Comparison of ENCODE assay signal across 8 cellular contexts in genomic region chr6:47476794-47477496, GRCh38. TPM values are rescaled to one million over a fixed set of nuclear protein-coding genes. Genes with fewer than 3 reads are reported as not detected.
DNase-seq lines count a peak whose midpoint lies in the region; ATAC-seq and TF ChIP-seq lines count a peak whose summit lies in the region.

No MANE protein-coding gene starts in this region.

- CTCF ChIA-PET in RWPE1 (lab: Yijun Ruan, JAX): interaction anchor here (0.6 kb wide), 1 partner anchor 25 kb away, joined by 3 read pairs; no protein-coding TSS in a partner anchor

- H3K36me3 ChIP-seq in neutrophil: no peaks in the 10 kb centered on the region

- no peaks in the 10 kb centered on the region for H3K9me3 ChIP-seq in neutrophil

- H3K4me1 ChIP-seq in neutrophil (ENCODE audit: control insufficient read depth in 1 of 2, insufficient read depth in 1 of 2, low read depth in 1 of 2, low read length in 1 of 2): peaks cover 9 to 11% of the 10 kb centered on the region in 2 experiments

- no peak for ATAC-seq in GM18498 (IDR thresholded peaks at IDR 0.05; ENCODE audit: unreplicated experiment)
- ATAC-seq in GM18867 (IDR thresholded peaks at IDR 0.05; ENCODE audit: unreplicated experiment): no peak

- H3K27ac ChIP-seq in RWPE1: peak overlapping the region; percentile 94
- no peak overlapping the region for H3K27ac ChIP-seq in neutrophil

- H3K4me3 ChIP-seq in epithelial cell of proximal tubule (ENCODE audit: low read depth, low read length) (peak overlapping the region; percentile 93), neutrophil (ENCODE audit: low read depth in 1 of 2, low read length in 1 of 2) (peak overlapping the region; percentile 66 to 79)

- no peak for TF ChIP-seq CTCF in RWPE1 (conservative IDR thresholded peaks at IDR 0.05; ENCODE audit: low read depth)
- TF ChIP-seq CTCF in epithelial cell of proximal tubule (conservative IDR thresholded peaks at IDR 0.05; ENCODE audit: low read depth, low read length): no peak
- no peak for TF ChIP-seq CTCF in neutrophil (IDR thresholded peaks at IDR 0.05)

- DNase-seq in NCI-H1417 (lab: John Stamatoyannopoulos, UW) (peak in 2 of 3 experiments; percentile 21 to 59), NCI-H1417 treated with DMSO at 0.1 percent for 48 hours (lab: John Stamatoyannopoulos, UW) (no peak), RWPE1 (ENCODE audit: low spot score) (no peak), epithelial cell of proximal tubule (ENCODE audit: low read depth) (no peak)
- DNase-seq in stimulated activated CD4-positive, alpha-beta T cell treated with anti-CD3 and anti-CD28 coated beads, Interleukin-1b, Interleukin-23, amount 100 ng/mL, for 48 hours: no peak

- peaks cover 12% of the 10 kb centered on the region for H3K27me3 ChIP-seq in neutrophil

- POLR2A ChIA-PET in RWPE1 (lab: Yijun Ruan, JAX; ENCODE audit: low non-redundant PET): interaction anchor here (0.6 to 1.5 kb wide), 3 partner anchors 11 to 165 kb away, joined by 3 to 5 read pairs (median 5); no protein-coding TSS in a partner anchor

RNA-seq across cellular contexts. Expression of gene CD2AP, which starts 0.6 kb away (rescaled TPM):
- total RNA-seq in epithelial cell of proximal tubule: 43.3 and 61.7 TPM in 2 replicates

Comparison
In these comparisons a context has a peak if more than half of its experiments do, and no peak if none do; other contexts are left out.
1. DNase-seq: peak in NCI-H1417 (2 of 3); none in NCI-H1417 treated with DMSO at 0.1 percent for 48 hours (single experiment), RWPE1 (single experiment), epithelial cell of proximal tubule (single experiment) and stimulated activated CD4-positive, alpha-beta T cell treated with anti-CD3 and anti-CD28 coated beads, Interleukin-1b, Interleukin-23, amount 100 ng/mL, for 48 hours (single experiment).